Comparison of ENCODE assay signal across 4 cellular contexts in genomic region chr10:101011517-101012423, GRCh38. TPM values are rescaled to one million over a fixed set of nuclear protein-coding genes. Genes with fewer than 3 reads are reported as not detected.
DNase-seq lines count a peak whose midpoint lies in the region; ATAC-seq and TF ChIP-seq lines count a peak whose summit lies in the region.

No MANE protein-coding gene starts in this region.

- H3K4me3 ChIP-seq in neuronal stem cell (ENCODE audit: low read length in 2 of 2): no peak overlapping the region

- H2BK15ac ChIP-seq in neuronal stem cell (ENCODE audit: low read length): peak overlapping the region; percentile 56

- peaks cover 5 to 7% of the 10 kb centered on the region in 2 donors for H3K36me3 ChIP-seq in neuronal stem cell (replicated peaks in 1 of 2; ENCODE audit: control insufficient read depth in 2 of 2, insufficient read depth in 2 of 2, low read length in 2 of 2)

- H4K91ac ChIP-seq in neuronal stem cell (ENCODE audit: low read depth, low read length, poor library complexity): no peak overlapping the region

- H2BK5ac ChIP-seq in neuronal stem cell (ENCODE audit: low read length): no peak overlapping the region

- H3K4me1 ChIP-seq in neuronal stem cell (ENCODE audit: control insufficient read depth in 2 of 2, insufficient read depth in 1 of 2, low read depth in 1 of 2, low read length in 2 of 2): peaks cover 7 to 21% of the 10 kb centered on the region in 2 donors

- ATAC-seq in SK-N-SH treated with all-trans-retinoic acid at 6 μM for 48 hours (0 out of 3 replicates have a peak, but pooled peaks have one; percentile 4), GM21515 (IDR thresholded peaks at IDR 0.05; ENCODE audit: unreplicated experiment) (no peak)

- peak overlapping the region; percentile 63 for H2AK5ac ChIP-seq in neuronal stem cell (ENCODE audit: low read depth, low read length)

- no CpG with 5 or more reads among the region's 22 CpGs for WGBS in neuronal stem cell (ENCODE audit: extremely low coverage in 2 of 2, insufficient read length in 2 of 2, insufficient replicate concordance in 1 of 2), 2 donors

- H2BK12ac ChIP-seq in neuronal stem cell (ENCODE audit: low read length): no peak overlapping the region

- H2BK120ac ChIP-seq in neuronal stem cell (ENCODE audit: low read depth, low read length): peak overlapping the region; percentile 16

- no peak for DNase-seq in neuronal stem cell (ENCODE audit: low spot score)
- no peak for DNase-seq in stimulated activated CD4-positive, alpha-beta T cell treated with anti-CD3 and anti-CD28 coated beads, Interleukin-15, amount 100 ng/mL, for 24 hours

- no peak overlapping the region for H4K8ac ChIP-seq in neuronal stem cell (ENCODE audit: low read depth, low read length)

- peak overlapping the region; percentile 53 for H2AFZ ChIP-seq in neuronal stem cell (ENCODE audit: low read length)

- H3K4me2 ChIP-seq in neuronal stem cell (ENCODE audit: insufficient read depth, low read length, poor library complexity, severe bottlenecking): no peak overlapping the region

- peak overlapping the region; percentile 75 for H3K23ac ChIP-seq in neuronal stem cell (ENCODE audit: low read depth, low read length, poor library complexity)

- peak overlapping the region; percentile 84 for H3K18ac ChIP-seq in neuronal stem cell (ENCODE audit: low read length)

- H3K27ac ChIP-seq in neuronal stem cell (replicated peaks; ENCODE audit: low read length): no peak overlapping the region

- H3K14ac ChIP-seq in neuronal stem cell (ENCODE audit: low read length): no peak overlapping the region

- peaks cover 0 to 2% of the 10 kb centered on the region in 2 donors for H3K9me3 ChIP-seq in neuronal stem cell (replicated peaks in 1 of 2; ENCODE audit: control insufficient read depth in 2 of 2, insufficient read depth in 1 of 2, low read depth in 1 of 2, low read length in 2 of 2)

- H3K27me3 ChIP-seq in neuronal stem cell (ENCODE audit: control insufficient read depth in 3 of 3, insufficient read depth in 3 of 3, low read depth in 1 of 3, low read length in 3 of 3): peaks cover 0 to 23% (median 9%) of the 10 kb centered on the region in 3 experiments

- H3K4ac ChIP-seq in neuronal stem cell (ENCODE audit: low read length): no peak overlapping the region

- H3K9ac ChIP-seq in neuronal stem cell (ENCODE audit: low read depth, low read length, poor library complexity): peak overlapping the region; percentile 27

- H3K79me1 ChIP-seq in neuronal stem cell (ENCODE audit: low read depth, low read length): peaks cover 2% of the 10 kb centered on the region

TF ChIP-seq in SK-N-SH treated with all-trans-retinoic acid at 6 μM for 48 hours, 23 proteins besides CTCF, POLR2A, EP300 and RAD21:
- no peak for TF ChIP-seq OSR1 (CRISPR knock-in tag; IDR thresholded peaks at IDR 0.05)
- no peak for TF ChIP-seq CSRNP3 (CRISPR knock-in tag; IDR thresholded peaks at IDR 0.05)
- no peak for TF ChIP-seq ZNF70 (CRISPR knock-in tag; IDR thresholded peaks at IDR 0.05)
- no peak for TF ChIP-seq TOX (CRISPR knock-in tag; IDR thresholded peaks at IDR 0.05; ENCODE audit: borderline replicate concordance)
- no peak for TF ChIP-seq ZNF565 (CRISPR knock-in tag; conservative IDR thresholded peaks at IDR 0.05; ENCODE audit: low read depth)
- TF ChIP-seq TSHZ2 (CRISPR knock-in tag; IDR thresholded peaks at IDR 0.05): no peak
- no peak for TF ChIP-seq RARB (CRISPR knock-in tag; IDR thresholded peaks at IDR 0.05)
- TF ChIP-seq TCF4 (CRISPR knock-in tag; IDR thresholded peaks at IDR 0.05; ENCODE audit: borderline replicate concordance): no peak
- no peak for TF ChIP-seq GLIS3 (CRISPR knock-in tag; IDR thresholded peaks at IDR 0.05)

RNA-seq across cellular contexts. Expression of gene LZTS2, which starts 12.2 kb away (rescaled TPM):
- 75.1 TPM for polyA plus RNA-seq in neuronal stem cell (2013, experiment 1 of 2)
- polyA plus RNA-seq in neuronal stem cell (2013, experiment 2 of 2): 76.2 TPM

RNA-seq across cellular contexts. Expression of gene PDZD7, which starts 19.2 kb away (rescaled TPM):
- polyA plus RNA-seq in neuronal stem cell (2013, experiment 1 of 2): 0.29 TPM
- polyA plus RNA-seq in neuronal stem cell (2013, experiment 2 of 2): 0.33 TPM

RNA-seq across cellular contexts. Expression of gene SFXN3, which starts 19.3 kb away (rescaled TPM):
- 0.06 TPM for polyA plus RNA-seq in neuronal stem cell (2013, experiment 1 of 2)
- polyA plus RNA-seq in neuronal stem cell (2013, experiment 2 of 2): 0.11 TPM

RNA-seq across cellular contexts. Expression of gene TWNK, which starts 24.4 kb away (rescaled TPM):
- 7.5 TPM for polyA plus RNA-seq in neuronal stem cell (2013, experiment 1 of 2)
- polyA plus RNA-seq in neuronal stem cell (2013, experiment 2 of 2): 7.0 TPM

RNA-seq across cellular contexts. Expression of gene MRPL43, which starts 24.5 kb away (rescaled TPM):
- polyA plus RNA-seq in neuronal stem cell (2013, experiment 1 of 2): 72.6 TPM
- 69.4 TPM for polyA plus RNA-seq in neuronal stem cell (2013, experiment 2 of 2)
